Comparison of ENCODE assay signal across 11 cellular contexts in genomic region chr22:39478461-39478860, GRCh38. TPM values are rescaled to one million over a fixed set of nuclear protein-coding genes. Genes with fewer than 3 reads are reported as not detected.
DNase-seq lines count a peak whose midpoint lies in the region; ATAC-seq and TF ChIP-seq lines count a peak whose summit lies in the region.
"Had no signal": no experiment of that assay in that cellular context is flagged by ENCODE, and none has a peak within 500 bp of the region (broad histone marks: within the 10 kb centered on the region; RNA-seq: fewer than 3 reads in every experiment).

No MANE protein-coding gene starts in this region.

- H3K4me1 Mint-ChIP-seq in activated CD4-positive, alpha-beta T cell treated with anti-CD3 and anti-CD28 coated beads for 36 hours, result no peaks in the 10 kb centered on the region

- POLR2A ChIA-PET in activated CD4-positive, alpha-beta T cell treated with anti-CD3 and anti-CD28 coated beads for 36 hours (lab: Charles Lee), result interaction anchor here (0.6 to 0.9 kb wide), 2 partner anchors 37 to 124 kb away, joined by 3 read pairs; no protein-coding TSS in a partner anchor

- intact Hi-C loops in activated CD4-positive, alpha-beta T cell treated with anti-CD3 and anti-CD28 coated beads for 36 hours (cut with DNase I, micrococcal nuclease), result no loop called here
- intact Hi-C loops in sciatic nerve (cut with DNase I), result no loop called here

- CTCF ChIA-PET in activated CD4-positive, alpha-beta T cell treated with anti-CD3 and anti-CD28 coated beads for 36 hours (lab: Charles Lee), result interaction anchor here (0.8 to 1.7 kb wide), 2 partner anchors 10 to 18 kb away, joined by 3 to 8 read pairs; no protein-coding TSS in a partner anchor

- TF ChIP-seq EP300 in tibial nerve (IDR thresholded peaks at IDR 0.05), result no peak

- no peaks in the 10 kb centered on the region for H3K9me3 Mint-ChIP-seq in activated CD4-positive, alpha-beta T cell treated with anti-CD3 and anti-CD28 coated beads for 36 hours (ENCODE audit: low read depth)
- H3K9me3 Mint-ChIP-seq: activated T-cell treated with anti-CD3 and anti-CD28 coated beads, Interleukin-2, amount 50 U/mL, for 24 hours had no signal

- no peak overlapping the region for H3K27ac ChIP-seq in SJCRH30
- no peak overlapping the region for H3K27ac ChIP-seq in tibial nerve

- 37 to 60% methylated on average over 1 to 8 of the region's 8 CpGs for WGBS in tibial nerve, 2 donors

- no peak overlapping the region for H3K4me3 Mint-ChIP-seq in activated CD4-positive, alpha-beta T cell treated with anti-CD3 and anti-CD28 coated beads for 36 hours
- H3K4me3 Mint-ChIP-seq: activated T-cell treated with anti-CD3 and anti-CD28 coated beads, Interleukin-2, amount 50 U/mL, for 24 hours had no signal

- no peaks in the 10 kb centered on the region for H3K9me3 ChIP-seq in SJCRH30 (replicated peaks)
- no peaks in the 10 kb centered on the region for H3K9me3 ChIP-seq in tibial nerve

- H3K4me1 ChIP-seq in SJCRH30 (peaks cover 12% of the 10 kb centered on the region; the same call in 1 of the 2 replicates), tibial nerve (peaks cover 0 to 71% (median 22%) of the 10 kb centered on the region in 4 donors)

- no peaks in the 10 kb centered on the region for H3K27me3 Mint-ChIP-seq in activated CD4-positive, alpha-beta T cell treated with anti-CD3 and anti-CD28 coated beads for 36 hours
- H3K27me3 Mint-ChIP-seq: activated T-cell treated with anti-CD3 and anti-CD28 coated beads, Interleukin-2, amount 50 U/mL, for 24 hours had no signal

- H3K36me3 ChIP-seq in SJCRH30 (no peaks in the 10 kb centered on the region), tibial nerve (peaks cover 0 to 17% (median 6%) of the 10 kb centered on the region in 3 donors)

- H3K36me3 Mint-ChIP-seq in activated CD4-positive, alpha-beta T cell treated with anti-CD3 and anti-CD28 coated beads for 36 hours (ENCODE audit: low read depth), result no peaks in the 10 kb centered on the region

- H3K4me3 ChIP-seq in SJCRH30 (no peak overlapping the region), tibial nerve (no peak overlapping the region)

- ATAC-seq in activated CD4-positive, alpha-beta T cell treated with anti-CD3 and anti-CD28 coated beads for 36 hours, result peak; percentile 30
- ATAC-seq in sciatic nerve, result peak; percentile 49

- no peak overlapping the region for H3K27ac Mint-ChIP-seq in activated CD4-positive, alpha-beta T cell treated with anti-CD3 and anti-CD28 coated beads for 36 hours
- H3K27ac Mint-ChIP-seq: activated T-cell treated with anti-CD3 and anti-CD28 coated beads, Interleukin-2, amount 50 U/mL, for 24 hours had no signal

- no peak for TF ChIP-seq CTCF in tibial nerve (IDR thresholded peaks at IDR 0.05)

- TF ChIP-seq POLR2A in erythroblast (IDR thresholded peaks at IDR 0.05; ENCODE audit: low read length) (no peak), tibial nerve (IDR thresholded peaks at IDR 0.05) (no peak)

- peak; percentile 59 for DNase-seq in activated CD4-positive, alpha-beta T cell treated with anti-CD3 and anti-CD28 coated beads for 36 hours
- DNase-seq in activated CD4-positive, alpha-beta T cell treated with anti-CD3 and anti-CD28 coated beads for 4 hours, result no peak
- peak; percentile 53 to 67 for DNase-seq in SJCRH30
- peak; percentile 41 to 63 for DNase-seq in erythroblast (lab: John Stamatoyannopoulos, UW)
- DNase-seq in sciatic nerve (ENCODE audit: low spot score), result no peak
- DNase-seq in tibial nerve (ENCODE audit: low spot score in 2 of 2), result no peak
- no peak for DNase-seq in NCI-H446 treated with DMSO at 0.1 percent for 48 hours (lab: John Stamatoyannopoulos, UW)
- no peak for DNase-seq in SHP77 (lab: John Stamatoyannopoulos, UW)
- DNase-seq: activated T-cell treated with anti-CD3 and anti-CD28 coated beads, Interleukin-2, amount 50 U/mL, for 24 hours; NCI-H226; SW 1271 had no signal

- H3K27me3 ChIP-seq in SJCRH30, result no peaks in the 10 kb centered on the region
- H3K27me3 ChIP-seq in tibial nerve, result no peaks in the 10 kb centered on the region

RNA-seq across cellular contexts. Expression of gene MGAT3, which starts 21.6 kb away (rescaled TPM):
- under 1 TPM; 0.18 to 0.23 TPM for total RNA-seq in activated CD4-positive, alpha-beta T cell treated with anti-CD3 and anti-CD28 coated beads for 36 hours
- total RNA-seq in SJCRH30 (2014; rRNA removed; shearing (Covaris generic)), result not detected in 2 replicates
- total RNA-seq in sciatic nerve (56.5 TPM), tibial nerve (10 to 100 TPM; 26.2 to 32.7 (median 32.2) TPM)

RNA-seq across cellular contexts. Expression of gene MIEF1, which starts 23.6 kb away (rescaled TPM):
- 10 to 100 TPM; 43.2 to 44.9 TPM for total RNA-seq in activated CD4-positive, alpha-beta T cell treated with anti-CD3 and anti-CD28 coated beads for 36 hours
- 31.5 and 32.0 TPM in 2 replicates for total RNA-seq in SJCRH30 (2014; rRNA removed; shearing (Covaris generic))
- total RNA-seq in sciatic nerve (19.0 TPM), tibial nerve (10 to 100 TPM; 18.0 to 38.2 (median 26.9) TPM)

RNA-seq across cellular contexts. Expression of gene ATF4, which starts 41.9 kb away (rescaled TPM):
- total RNA-seq in activated CD4-positive, alpha-beta T cell treated with anti-CD3 and anti-CD28 coated beads for 36 hours, result 100 to 1,000 TPM; 580 to 680 TPM
- 190 and 238 TPM in 2 replicates for total RNA-seq in SJCRH30 (2014; rRNA removed; shearing (Covaris generic))
- total RNA-seq in sciatic nerve (319 TPM), tibial nerve (100 to 1,000 TPM; 347 to 405 (median 390) TPM)

RNA-seq across cellular contexts. Expression of gene RPS19BP1, which starts 54.1 kb away (rescaled TPM):
- total RNA-seq in activated CD4-positive, alpha-beta T cell treated with anti-CD3 and anti-CD28 coated beads for 36 hours, result 10 to 100 TPM; 42.8 to 68.8 TPM
- 48.3 and 66.2 TPM in 2 replicates for total RNA-seq in SJCRH30 (2014; rRNA removed; shearing (Covaris generic))
- total RNA-seq in sciatic nerve (58.2 TPM), tibial nerve (100 to 1,000 TPM; 178 to 206 (median 197) TPM)

Comparison
In these comparisons a context has a peak if more than half of its experiments do, and no peak if none do; other contexts are left out.
1. DNase-seq: peak in activated CD4-positive, alpha-beta T cell treated with anti-CD3 and anti-CD28 coated beads for 36 hours (single experiment), SJCRH30 (2 of 2) and erythroblast (2 of 2); none in activated CD4-positive, alpha-beta T cell treated with anti-CD3 and anti-CD28 coated beads for 4 hours (0 of 2), sciatic nerve (single experiment), tibial nerve (0 of 2), NCI-H446 treated with DMSO at 0.1 percent for 48 hours (single experiment) and SHP77 (0 of 2).
2. RNA of gene MGAT3, which starts 21.6 kb away (total RNA-seq): 56.5 TPM in sciatic nerve (single experiment) and 26.2 to 32.7 TPM in tibial nerve; 0.18 to 0.23 TPM in activated CD4-positive, alpha-beta T cell treated with anti-CD3 and anti-CD28 coated beads for 36 hours and not detected in SJCRH30; every median in the first group is over 10 times any median in the second.